ENCODE assay signal across 1 cellular context in the genomic region with DNA sequence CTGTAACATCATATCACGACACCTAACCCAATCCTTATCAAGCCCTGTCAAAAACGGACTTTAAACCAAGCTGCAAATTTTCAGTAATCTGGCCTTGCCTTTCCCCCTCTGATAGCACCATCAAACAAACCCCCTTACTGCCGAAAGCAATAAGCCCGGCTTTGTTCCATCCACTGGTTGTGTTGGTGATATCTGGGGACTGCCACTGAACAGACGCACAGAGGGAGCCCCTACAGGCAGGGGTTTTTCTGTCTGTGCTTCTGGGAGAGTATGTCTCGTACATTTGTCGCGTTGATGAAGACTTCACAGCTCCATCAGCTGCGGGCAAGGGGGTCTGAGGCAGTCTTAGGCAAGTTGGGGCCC.
TF ChIP-seq lines count a peak whose summit lies in the region.

No MANE protein-coding gene starts in this region.

TF ChIP-seq in SK-N-SH treated with all-trans-retinoic acid at 6 μM for 48 hours, 23 proteins besides CTCF, POLR2A, EP300 and RAD21 (continued from another document):
- TF ChIP-seq PPARA (CRISPR knock-in tag; IDR thresholded peaks at IDR 0.05; ENCODE audit: borderline replicate concordance) (no peak), CREB5 (CRISPR knock-in tag; IDR thresholded peaks at IDR 0.05; ENCODE audit: low read depth) (no peak), ISL1 (CRISPR knock-in tag; IDR thresholded peaks at IDR 0.05) (no peak)
